Comparison of ENCODE assay signal across 9 cellular contexts in genomic region chr10:31318854-31319601, GRCh38. TPM values are rescaled to one million over a fixed set of nuclear protein-coding genes. Genes with fewer than 3 reads are reported as not detected.
A peak's percentile ranks its signal among the peaks of the same experiment; 100 is the strongest.
DNase-seq lines count a peak whose midpoint lies in the region; ATAC-seq and FAIRE-seq lines count a peak whose summit lies in the region.
"Had no signal": no experiment of that assay in that cellular context is flagged by ENCODE, and none has a peak within 500 bp of the region (broad histone marks: within the 10 kb centered on the region; RNA-seq: fewer than 3 reads in every experiment).

TSS of gene ZEB1 (plus strand) at chr10:31319216. CDS start at chr10:31319235, 19 bp downstream.

- H3K9me3 ChIP-seq in iPS-20b (ENCODE audit: insufficient read depth, low read depth, low read length), result no peaks in the 10 kb centered on the region
- H3K9me3 ChIP-seq in small intestine (ENCODE audit: control insufficient read depth, low read depth), result no peaks in the 10 kb centered on the region

- H3K27me3 ChIP-seq in iPS-20b (ENCODE audit: insufficient read depth, low read length), result peaks cover 62% of the 10 kb centered on the region
- peaks cover 0 to 9% of the 10 kb centered on the region in 2 donors for H3K27me3 ChIP-seq in small intestine (ENCODE audit: control insufficient read depth in 2 of 2, insufficient read depth in 2 of 2, low read length in 2 of 2)

- 0% methylated on average over 41 to 69 of the region's 71 CpGs for WGBS in small intestine, 3 donors

- ATAC-seq in HG02981 (IDR thresholded peaks at IDR 0.05; ENCODE audit: unreplicated experiment), result peak; percentile 26

- peaks cover 7% of the 10 kb centered on the region; the same call in 1 of the 2 replicates for H3K4me1 ChIP-seq in iPS-20b (ENCODE audit: insufficient read depth, low read length)
- H3K4me1 ChIP-seq in small intestine (ENCODE audit: control insufficient read depth in 2 of 2, insufficient read depth in 1 of 2, low read depth in 1 of 2, low read length in 1 of 2), result no peaks in the 10 kb centered on the region

- peak within 1 kb of the TSS; percentile 69; the same call in 1 of the 2 replicates for H3K9ac ChIP-seq in iPS-20b (ENCODE audit: low read depth, low read length)

- H3K36me3 ChIP-seq in iPS-20b (ENCODE audit: insufficient read depth, low read depth, low read length) (no peaks in the 10 kb centered on the region), small intestine (ENCODE audit: control insufficient read depth in 2 of 2, insufficient read depth in 2 of 2, low read length in 2 of 2) (no peaks in the 10 kb centered on the region)

- FAIRE-seq in small intestine (lab: Jason Lieb, UNC), result no peak
- FAIRE-seq: A204.1 had no signal

- H3K4me3 ChIP-seq in iPS-20b (ENCODE audit: low read length) (peak within 1 kb of the TSS; percentile 89), small intestine (ENCODE audit: low read depth in 1 of 2, low read length in 2 of 2) (peak within 1 kb of the TSS; percentile 76 to 87)

- DNase-seq in SIG-M5 treated with dmso at 0.1 percent for 504 hours (lab: John Stamatoyannopoulos, UW; ENCODE audit: unreplicated experiment) (peak; percentile 65), SIG-M5 (lab: John Stamatoyannopoulos, UW) (no peak), NCI-H2081 treated with DMSO at 0.1 percent for 48 hours (lab: John Stamatoyannopoulos, UW) (peak; percentile 54), UCSD-AML1 (lab: John Stamatoyannopoulos, UW; ENCODE audit: unreplicated experiment) (peak; percentile 81), brain pericyte (ENCODE audit: low read depth, low spot score) (peak; percentile 40), small intestine (peak; percentile 82)

- no peak within 1 kb of the TSS for H3K27ac ChIP-seq in iPS-20b (ENCODE audit: low read length)
- peak within 1 kb of the TSS; percentile 73 to 98 for H3K27ac ChIP-seq in small intestine (ENCODE audit: low read depth in 1 of 2, low read length in 1 of 2)

RNA-seq across cellular contexts. Expression of gene ZEB1, which starts in this region (rescaled TPM):
- polyA plus RNA-seq in small intestine, result 1 to 10 TPM; 2.7 to 7.2 (median 6.5) TPM
